In the genomic region with DNA sequence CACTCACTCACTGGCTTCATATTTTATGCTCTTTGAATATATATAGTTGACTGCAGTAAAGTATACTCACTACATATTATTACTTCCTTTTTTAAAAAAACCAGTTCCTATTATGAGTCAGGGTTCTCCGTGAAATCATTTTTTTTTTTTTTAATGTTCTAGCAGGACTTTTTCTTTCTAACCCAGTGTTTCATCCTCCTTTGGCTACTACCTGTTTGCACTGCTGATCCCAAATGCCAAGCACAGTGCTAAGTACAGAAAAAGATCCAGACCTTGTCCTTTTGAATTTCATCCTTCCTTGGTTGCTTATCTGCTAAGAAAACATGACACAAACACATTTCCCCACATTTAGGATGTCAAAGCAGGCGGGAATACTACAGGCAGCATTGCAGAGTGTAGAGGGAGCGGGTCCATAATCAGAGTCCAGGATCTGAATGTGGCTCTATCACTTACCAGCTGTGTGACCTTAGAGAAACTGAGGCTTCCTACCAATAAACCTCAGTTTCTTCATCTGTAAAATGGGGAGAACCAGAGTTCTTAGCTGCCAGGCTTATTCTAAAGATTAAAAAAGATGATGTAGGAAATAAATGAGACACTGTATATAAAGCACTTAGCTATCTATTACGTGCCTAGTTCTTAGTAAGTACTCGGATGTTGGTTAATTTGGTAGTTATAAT, we compare ENCODE assay signal across 10 cellular contexts. TPM values are rescaled to one million over a fixed set of nuclear protein-coding genes. Genes with fewer than 3 reads are reported as not detected.
DNase-seq lines count a peak whose midpoint lies in the region; ATAC-seq, FAIRE-seq and TF ChIP-seq lines count a peak whose summit lies in the region.
"Had no signal": no experiment of that assay in that cellular context is flagged by ENCODE, and none has a peak within 500 bp of the region (broad histone marks: within the 10 kb centered on the region; RNA-seq: fewer than 3 reads in every experiment).

No MANE protein-coding gene starts in this region.

- no peaks in the 10 kb centered on the region for H3K9me3 Mint-ChIP-seq in activated B cell treated with CpG ODN at 0.5 μM for 24 hours

- peak overlapping the region; percentile 16 for H3K4me3 Mint-ChIP-seq in activated B cell treated with CpG ODN at 0.5 μM for 24 hours

- peaks cover 23% of the 10 kb centered on the region for H3K36me3 Mint-ChIP-seq in activated B cell treated with CpG ODN at 0.5 μM for 24 hours (ENCODE audit: low read depth)

- CTCF ChIA-PET in activated B cell treated with CpG ODN at 0.5 μM for 24 hours (lab: Charles Lee) = interaction anchor here (1.0 kb wide), 1 partner anchor 23 kb away, joined by 5 read pairs; no protein-coding TSS in a partner anchor

- TF ChIP-seq CTCF in activated B cell treated with CpG ODN at 0.5 μM for 24 hours (IDR thresholded peaks at IDR 0.05) (no peak), thyroid gland (IDR thresholded peaks at IDR 0.05) (no peak)

- H3K4me1 ChIP-seq in small intestine (ENCODE audit: control insufficient read depth in 2 of 2, insufficient read depth in 1 of 2, low read depth in 1 of 2, low read length in 1 of 2) (peaks cover 5 to 17% of the 10 kb centered on the region in 2 donors), thyroid gland (peaks cover 0 to 5% of the 10 kb centered on the region in 2 donors)

- DNase-seq in activated B cell treated with CpG ODN at 0.5 μM for 24 hours = no peak
- peak; percentile 66 for DNase-seq in small intestine
- DNase-seq in activated CD4-positive, alpha-beta T cell treated with anti-CD3 and anti-CD28 coated beads, Interleukin-2, amount 50 U/mL, for 1 hour = no peak
- no peak for DNase-seq in NCI-H2081 (lab: John Stamatoyannopoulos, UW)
- no peak for DNase-seq in NCI-H524 (lab: John Stamatoyannopoulos, UW)
- DNase-seq in thyroid gland = no peak
- DNase-seq: activated naive CD4-positive, alpha-beta T cell treated with Interleukin-2 at 50 U/mL for 16 hours; esophagus squamous epithelium had no signal

- no peak for FAIRE-seq in small intestine (lab: Jason Lieb, UNC)

- H3K4me3 ChIP-seq in small intestine (ENCODE audit: low read depth in 1 of 2, low read length in 2 of 2) (no peak overlapping the region), thyroid gland (replicated peaks in 1 of 3) (no peak overlapping the region)
- H3K4me3 ChIP-seq: esophagus squamous epithelium had no signal

- no peaks in the 10 kb centered on the region for H3K9me3 ChIP-seq in small intestine (ENCODE audit: control insufficient read depth, low read depth)
- H3K9me3 ChIP-seq in thyroid gland = no peaks in the 10 kb centered on the region
- H3K9me3 ChIP-seq: esophagus squamous epithelium had no signal

- no peak for TF ChIP-seq POLR2A in thyroid gland (IDR thresholded peaks at IDR 0.05)

- no peaks in the 10 kb centered on the region for H3K27me3 Mint-ChIP-seq in activated B cell treated with CpG ODN at 0.5 μM for 24 hours

- H3K36me3 ChIP-seq in small intestine (ENCODE audit: control insufficient read depth in 2 of 2, insufficient read depth in 2 of 2, low read length in 2 of 2) (no peaks in the 10 kb centered on the region), thyroid gland (peaks cover 0 to 6% of the 10 kb centered on the region in 2 donors)

- POLR2A ChIA-PET in activated B cell treated with CpG ODN at 0.5 μM for 24 hours (lab: Charles Lee) = interaction anchor here (0.9 kb wide), 1 partner anchor 71 kb away, joined by 3 read pairs; no protein-coding TSS in a partner anchor

- peaks cover 48% of the 10 kb centered on the region for H3K4me1 Mint-ChIP-seq in activated B cell treated with CpG ODN at 0.5 μM for 24 hours

- H3K27me3 ChIP-seq in small intestine (ENCODE audit: control insufficient read depth in 2 of 2, insufficient read depth in 2 of 2, low read length in 2 of 2) (no peaks in the 10 kb centered on the region), thyroid gland (no peaks in the 10 kb centered on the region)
- H3K27me3 ChIP-seq: esophagus squamous epithelium had no signal

- peak overlapping the region; percentile 93 for H3K27ac Mint-ChIP-seq in activated B cell treated with CpG ODN at 0.5 μM for 24 hours

- intact Hi-C loops in activated B cell treated with CpG ODN at 0.5 μM for 24 hours (cut with micrococcal nuclease) (loop anchor here (2.0 kb wide), 2 partner anchors 23 to 69 kb away; no protein-coding TSS in a partner anchor), thyroid gland (cut with DNase I) (no loop called here)

- 31 to 61% (median 45%) methylated on average over 5 of the region's 5 CpGs for WGBS in small intestine, 3 donors
- 94 to 95% methylated on average over 5 of the region's 5 CpGs for WGBS in thyroid gland, 2 donors

- ATAC-seq in GM19463 (IDR thresholded peaks at IDR 0.05; ENCODE audit: unreplicated experiment) = peak; percentile 62
- ATAC-seq in HG03342 (IDR thresholded peaks at IDR 0.05; ENCODE audit: unreplicated experiment) = peak; percentile 77
- peak; percentile 72 for ATAC-seq in activated B cell treated with CpG ODN at 0.5 μM for 24 hours (ENCODE audit: low read depth)

- peak overlapping the region; percentile 79 to 86 for H3K27ac ChIP-seq in small intestine (ENCODE audit: low read depth in 1 of 2, low read length in 1 of 2)
- no peak overlapping the region for H3K27ac ChIP-seq in thyroid gland

RNA-seq across cellular contexts. Expression of a gene that starts 37.2 kb away (rescaled TPM):
- total RNA-seq in activated B cell treated with CpG ODN at 0.5 μM for 24 hours (4.5 and 4.8 TPM in 2 replicates), thyroid gland (10 to 100 TPM in 1 of 4 donors, 1 to 10 TPM in 3; 7.2 to 11.7 (median 9.4) TPM)
- 1,000 to 10,000 TPM; 1,286 to 3,293 (median 3,150) TPM for polyA plus RNA-seq in small intestine

RNA-seq across cellular contexts. Expression of a gene that starts 42.0 kb away (rescaled TPM):
- total RNA-seq in activated B cell treated with CpG ODN at 0.5 μM for 24 hours = 31.8 and 36.4 TPM in 2 replicates
- polyA plus RNA-seq in small intestine = 10 to 100 TPM; 22.7 to 33.3 (median 30.3) TPM
- total RNA-seq in thyroid gland = 10 to 100 TPM; 59.6 to 98.6 (median 67.6) TPM

Comparison
In these comparisons a context has a peak if more than half of its experiments do, and no peak if none do; other contexts are left out.
1. H3K27ac ChIP-seq: peak in small intestine (2 of 2); none in thyroid gland (0 of 3).
2. Peak in every context shown above with its lines, with median percentiles within 50 percentile points of each other: ATAC-seq.